In genomic region chr3:69012111-69012835, GRCh38 we compare ENCODE assay signal across 8 cellular contexts. TPM values are rescaled to one million over a fixed set of nuclear protein-coding genes. Genes with fewer than 3 reads are reported as not detected.
DNase-seq lines count a peak whose midpoint lies in the region; ATAC-seq, FAIRE-seq and TF ChIP-seq lines count a peak whose summit lies in the region.

No MANE protein-coding gene starts in this region.

- no peak for TF ChIP-seq POLR2A in K562 (conservative IDR thresholded peaks at IDR 0.05)

- intact Hi-C loops in K562 (cut with micrococcal nuclease): loop anchor here (2.0 kb wide), 1 partner anchor 73 kb away; the partner anchor contains the start of gene ARL6IP5

- no peak for FAIRE-seq in K562 (lab: Jason Lieb, UNC)

- TF ChIP-seq RAD21 in K562 (CRISPR knock-in tag; conservative IDR thresholded peaks at IDR 0.05 in 1 of 2, IDR thresholded peaks at IDR 0.05 in 1 of 2): no peak

- peak overlapping the region; percentile 86 to 94; a peak in 3 of 4 replicates for H3K9ac ChIP-seq in K562 (ENCODE audit: insufficient read depth in 1 of 2, low read depth in 2 of 2, low read length in 2 of 2)

- in situ Hi-C loops in K562 (cut with MboI): no loop called here

- peak overlapping the region; percentile 83 for H3K4me2 ChIP-seq in K562 (ENCODE audit: insufficient read depth, low read length)

- DNase-seq in activated CD4-positive, alpha-beta T cell treated with anti-CD3 and anti-CD28 coated beads, Interleukin-2, amount 10 ng/mL, durations not matched to agents 7 days and 5 days: no peak
- no peak for DNase-seq in activated CD4-positive, alpha-beta T cell treated with anti-CD3 and anti-CD28 coated beads for 4 hours
- DNase-seq in K562 (ENCODE audit: extremely low read depth in 1 of 4, low spot score in 3 of 4) (no peak), kidney epithelial cell (ENCODE audit: low read depth) (no peak)
- DNase-seq in activated CD4-positive, CD25-positive, alpha-beta regulatory T cell (lab: John Stamatoyannopoulos, UW): no peak

- H3K27me3 ChIP-seq in K562 (ENCODE audit: control insufficient read depth in 2 of 2, insufficient read depth in 2 of 2, low read length in 2 of 2): no peaks in the 10 kb centered on the region
- no peaks in the 10 kb centered on the region for H3K27me3 ChIP-seq in kidney epithelial cell (ENCODE audit: control insufficient read depth, insufficient read depth, low read length)

- no peaks in the 10 kb centered on the region for H4K20me1 ChIP-seq in K562 (replicated peaks; ENCODE audit: control insufficient read depth, insufficient read depth, low read length)

- H3K36me3 Mint-ChIP-seq in activated CD4-positive, alpha-beta T cell treated with anti-CD3 and anti-CD28 coated beads, Interleukin-2, amount 10 ng/mL, durations not matched to agents 7 days and 5 days (ENCODE audit: low read depth): peaks cover 17% of the 10 kb centered on the region

- H3K4me3 ChIP-seq in K562 (peak overlapping the region; percentile 79), kidney epithelial cell (ENCODE audit: low read depth, low read length) (peak overlapping the region; percentile 76)

- peak overlapping the region; percentile 93 for H3K27ac Mint-ChIP-seq in activated CD4-positive, alpha-beta T cell treated with anti-CD3 and anti-CD28 coated beads, Interleukin-2, amount 10 ng/mL, durations not matched to agents 7 days and 5 days

- TF ChIP-seq EP300 in K562 (IDR thresholded peaks at IDR 0.05; ENCODE audit: low read length): no peak

- H3K4me1 ChIP-seq in K562 (replicated peaks in 1 of 2; ENCODE audit: control insufficient read depth in 2 of 2, insufficient read depth in 2 of 2, low read length in 2 of 2): peaks cover 11 to 17% of the 10 kb centered on the region in 2 experiments

- H3K36me3 ChIP-seq in K562 (ENCODE audit: control insufficient read depth, insufficient read depth, low read length) (peaks cover 34% of the 10 kb centered on the region; the same call in 2 of the 3 replicates), kidney epithelial cell (ENCODE audit: control insufficient read depth, insufficient read depth, low read length) (peaks cover 3% of the 10 kb centered on the region)

- TF ChIP-seq CTCF in K562 (IDR thresholded peaks at IDR 0.05 in 2 of 3, conservative IDR thresholded peaks at IDR 0.05 in 1 of 3; ENCODE audit: insufficient read depth in 2 of 3, low read depth in 1 of 3, low read length in 3 of 3) (no peak), kidney epithelial cell (IDR thresholded peaks at IDR 0.05; ENCODE audit: insufficient read depth, low read length, poor library complexity, severe bottlenecking) (no peak)

- H3K27ac ChIP-seq in K562 (ENCODE audit: extremely low read depth, low read depth, low read length) (no peak overlapping the region), temporal lobe (ENCODE audit: low read depth, low read length) (peak overlapping the region; percentile 27)

- H3K27me3 Mint-ChIP-seq in activated CD4-positive, alpha-beta T cell treated with anti-CD3 and anti-CD28 coated beads, Interleukin-2, amount 10 ng/mL, durations not matched to agents 7 days and 5 days: no peaks in the 10 kb centered on the region

- H3K9me3 ChIP-seq in K562 (replicated peaks; ENCODE audit: control insufficient read depth, insufficient read depth, low read depth, low read length): no peaks in the 10 kb centered on the region

- no TSS peak for BruUV-seq in K562 (replicated peaks; lab: Mats Ljungman, UMichigan)

- no peaks in the 10 kb centered on the region for H3K9me1 ChIP-seq in K562 (ENCODE audit: control insufficient read depth, insufficient read depth, low read length)

- H3K4me3 Mint-ChIP-seq in activated CD4-positive, alpha-beta T cell treated with anti-CD3 and anti-CD28 coated beads, Interleukin-2, amount 10 ng/mL, durations not matched to agents 7 days and 5 days: peak overlapping the region; percentile 80

- H3K9me3 Mint-ChIP-seq in activated CD4-positive, alpha-beta T cell treated with anti-CD3 and anti-CD28 coated beads, Interleukin-2, amount 10 ng/mL, durations not matched to agents 7 days and 5 days: no peaks in the 10 kb centered on the region

- 72% methylated on average over 20 of the region's 22 CpGs for WGBS in K562 (ENCODE audit: insufficient coverage, low coverage, missing lambda C conversion rate)

- ATAC-seq in K562 (no peak), GM21423 (IDR thresholded peaks at IDR 0.05; ENCODE audit: unreplicated experiment) (no peak), GM21576 (IDR thresholded peaks at IDR 0.05; ENCODE audit: unreplicated experiment) (no peak)

- peaks cover 29% of the 10 kb centered on the region for H3K4me1 Mint-ChIP-seq in activated CD4-positive, alpha-beta T cell treated with anti-CD3 and anti-CD28 coated beads, Interleukin-2, amount 10 ng/mL, durations not matched to agents 7 days and 5 days

- POLR2A ChIA-PET in activated CD4-positive, alpha-beta T cell treated with anti-CD3 and anti-CD28 coated beads, Interleukin-2, amount 10 ng/mL, durations not matched to agents 7 days and 5 days (lab: Charles Lee): no interaction called here
- POLR2A ChIA-PET in K562 (lab: Yijun Ruan, JAX): interaction anchor here (0.7 kb wide), 2 partner anchors 9 to 17 kb away, joined by 3 read pairs; no protein-coding TSS in a partner anchor

- H2AFZ ChIP-seq in K562 (ENCODE audit: low read depth, low read length): peak overlapping the region; percentile 94

- CTCF ChIA-PET in activated CD4-positive, alpha-beta T cell treated with anti-CD3 and anti-CD28 coated beads, Interleukin-2, amount 10 ng/mL, durations not matched to agents 7 days and 5 days (lab: Charles Lee): interaction anchor here (1.2 to 1.8 kb wide), 2 partner anchors 26 to 52 kb away, joined by 4 to 5 read pairs; no protein-coding TSS in a partner anchor
- CTCF ChIA-PET in K562 (lab: Yijun Ruan, JAX; ENCODE audit: low intra/inter-chr PET ratio): no interaction called here

- H3K79me2 ChIP-seq in K562 (ENCODE audit: control insufficient read depth, insufficient read depth, low read length): peaks cover 18% of the 10 kb centered on the region

TF ChIP-seq in K562, 482 proteins besides CTCF, POLR2A, EP300 and RAD21 (continues in another document):
- TF ChIP-seq MLLT1 (IDR thresholded peaks at IDR 0.05) (peak in 1 of 2 experiments; percentile 66; a peak in 2 of 4 replicates), U2AF2 (optimal IDR thresholded peaks at IDR 0.05; ENCODE audit: low read depth, low read length) (no peak)

RNA-seq across cellular contexts. Expression of gene EOGT, which starts 1.2 kb away (rescaled TPM):
- 10 to 100 TPM; 11.3 to 14.7 TPM for total RNA-seq in activated CD4-positive, alpha-beta T cell treated with anti-CD3 and anti-CD28 coated beads, Interleukin-2, amount 10 ng/mL, durations not matched to agents 7 days and 5 days
- 24.0 and 29.3 TPM in 2 replicates for total RNA-seq in K562 (2011; cell fraction: chromatin; rRNA removed; ENCODE audit: low replicate concordance)
- total RNA-seq in K562 (2011; cell fraction: nucleolus; rRNA removed): 13.2 and 16.2 TPM in 2 replicates
- 13.5 and 18.2 TPM in 2 replicates for total RNA-seq in K562 (2011; cell fraction: nucleoplasm; rRNA removed)
- total RNA-seq in K562 (2014; rRNA removed): 7.4 and 8.1 TPM in 2 replicates
- 14.5 and 17.9 TPM in 2 replicates for total RNA-seq in K562 (2014; rRNA removed; fragmentation: Illumina TruSeq; extraction: Trizol)
- 14.4 and 17.9 TPM in 2 replicates for total RNA-seq in K562 (2015; rRNA removed; fragmentation: Illumina TruSeq; extraction: Trizol)
- total RNA-seq in K562 (2021): 9.6 and 10.4 TPM in 2 replicates
- 4.2 and 5.6 TPM in 2 replicates for polyA plus RNA-seq in K562 (2011; rRNA removed)
- polyA plus RNA-seq in K562 (2011; cell fraction: cytosol; rRNA removed): 2.3 and 2.7 TPM in 2 replicates
- 4.7 and 7.6 TPM in 2 replicates for polyA plus RNA-seq in K562 (2011; cell fraction: nucleus; rRNA removed)
- 6.5 and 6.7 TPM in 2 replicates for polyA plus RNA-seq in K562 (2012)
- 9.9 and 10.8 TPM in 2 replicates for polyA plus RNA-seq in K562 (2014; fragmentation: Illumina TruSeq; extraction: Trizol)
- 1 to 10 TPM; 3.6 to 5.1 TPM for polyA plus RNA-seq in K562 (2014; fragmentation: Nextera tagmentation; extraction: Ambion mirVana)
- 6.5 and 9.4 TPM in 2 replicates for polyA plus RNA-seq in K562 (2014; rRNA removed)
- polyA minus RNA-seq in K562 (2011; rRNA and poly(A)+ RNA removed): 8.5 and 10.3 TPM in 2 replicates
- polyA minus RNA-seq in K562 (2011; cell fraction: cytosol; rRNA and poly(A)+ RNA removed): 2.6 and 5.2 TPM in 2 replicates
- polyA minus RNA-seq in K562 (2011; cell fraction: nucleus; rRNA and poly(A)+ RNA removed): 7.8 and 9.0 TPM in 2 replicates
- total RNA-seq in kidney epithelial cell: 28.1 and 28.3 TPM in 2 replicates
- total RNA-seq in temporal lobe: 8.1 TPM

RNA-seq across cellular contexts. Expression of gene TMF1, which starts 39.9 kb away (rescaled TPM):
- 10 to 100 TPM; 43.0 to 43.5 TPM for total RNA-seq in activated CD4-positive, alpha-beta T cell treated with anti-CD3 and anti-CD28 coated beads, Interleukin-2, amount 10 ng/mL, durations not matched to agents 7 days and 5 days
- total RNA-seq in K562 (2011; cell fraction: chromatin; rRNA removed; ENCODE audit: low replicate concordance): 20.0 and 109 TPM in 2 replicates
- total RNA-seq in K562 (2011; cell fraction: nucleolus; rRNA removed): 13.7 and 18.2 TPM in 2 replicates
- total RNA-seq in K562 (2011; cell fraction: nucleoplasm; rRNA removed): 20.6 and 33.0 TPM in 2 replicates
- 7.1 and 9.5 TPM in 2 replicates for total RNA-seq in K562 (2014; rRNA removed)
- 13.9 and 18.6 TPM in 2 replicates for total RNA-seq in K562 (2014; rRNA removed; fragmentation: Illumina TruSeq; extraction: Trizol)
- 11.2 and 13.7 TPM in 2 replicates for total RNA-seq in K562 (2015; rRNA removed; fragmentation: Illumina TruSeq; extraction: Trizol)
- total RNA-seq in K562 (2021): 10.9 and 12.3 TPM in 2 replicates
- 11.3 and 11.8 TPM in 2 replicates for polyA plus RNA-seq in K562 (2011; rRNA removed)
- polyA plus RNA-seq in K562 (2011; cell fraction: cytosol; rRNA removed): 2.1 and 3.2 TPM in 2 replicates
- polyA plus RNA-seq in K562 (2011; cell fraction: nucleus; rRNA removed): 9.1 and 10.1 TPM in 2 replicates
- 6.7 and 10.2 TPM in 2 replicates for polyA plus RNA-seq in K562 (2012)
- polyA plus RNA-seq in K562 (2014; fragmentation: Illumina TruSeq; extraction: Trizol): 8.9 and 10.3 TPM in 2 replicates
- 1 to 10 TPM; 3.1 to 3.7 TPM for polyA plus RNA-seq in K562 (2014; fragmentation: Nextera tagmentation; extraction: Ambion mirVana)
- polyA plus RNA-seq in K562 (2014; rRNA removed): 6.2 and 7.2 TPM in 2 replicates
- 23.0 and 37.6 TPM in 2 replicates for polyA minus RNA-seq in K562 (2011; rRNA and poly(A)+ RNA removed)
- polyA minus RNA-seq in K562 (2011; cell fraction: cytosol; rRNA and poly(A)+ RNA removed): 9.6 and 10.0 TPM in 2 replicates
- 13.1 and 18.0 TPM in 2 replicates for polyA minus RNA-seq in K562 (2011; cell fraction: nucleus; rRNA and poly(A)+ RNA removed)
- total RNA-seq in kidney epithelial cell: 19.3 and 20.1 TPM in 2 replicates
- 30.0 TPM for total RNA-seq in temporal lobe
